Comparison of ENCODE assay signal across 21 cellular contexts in genomic region chr6:4341078-4341797, GRCh38.
DNase-seq lines count a peak whose midpoint lies in the region; ATAC-seq, FAIRE-seq and TF ChIP-seq lines count a peak whose summit lies in the region.
"Had no signal": no experiment of that assay in that cellular context is flagged by ENCODE, and none has a peak within 500 bp of the region (broad histone marks: within the 10 kb centered on the region; RNA-seq: fewer than 3 reads in every experiment).

No MANE protein-coding gene starts in this region.

- intact Hi-C loops in mucosa of descending colon (cut with DNase I, micrococcal nuclease) = no loop called here

- no peaks in the 10 kb centered on the region for H3K27me3 Mint-ChIP-seq in GM23338 (ENCODE audit: insufficient read depth, low read depth, poor library complexity)

- peaks cover 7% of the 10 kb centered on the region; the same call in 2 of the 3 replicates for H3K4me1 Mint-ChIP-seq in GM23338
- H3K4me1 Mint-ChIP-seq: CD4-positive, alpha-beta memory T cell had no signal

- no peaks in the 10 kb centered on the region for H3K9me2 ChIP-seq in GM23338 (ENCODE audit: insufficient read depth)

- no peak overlapping the region for H3K27ac ChIP-seq in GM23338 (ENCODE audit: low read depth)
- H3K27ac ChIP-seq: BLaER1 had no signal

- H3K4me2 ChIP-seq in GM23338 = no peak overlapping the region
- H3K4me2 ChIP-seq: BLaER1 had no signal

- no peaks in the 10 kb centered on the region for H3K27me3 ChIP-seq in GM23338 (ENCODE audit: insufficient read depth)
- H3K27me3 ChIP-seq: BLaER1 had no signal

- H3K27ac Mint-ChIP-seq in GM23338 = no peak overlapping the region
- H3K27ac Mint-ChIP-seq: CD14-positive monocyte, HFFc6 had no signal

- TF ChIP-seq POLR2A in GM12892 (IDR thresholded peaks at IDR 0.05; ENCODE audit: low read depth, low read length) = no peak

- no peak for TF ChIP-seq CTCF in GM23338 (conservative IDR thresholded peaks at IDR 0.05; ENCODE audit: low read depth in 2 of 2)
- TF ChIP-seq CTCF in mucosa of descending colon (IDR thresholded peaks at IDR 0.05) = no peak

- DNase-seq in GM23338 (ENCODE audit: low spot score) = no peak
- peak; percentile 39 for DNase-seq in amniotic epithelial cell (ENCODE audit: low read depth)
- no peak for DNase-seq in mucosa of descending colon
- no peak for DNase-seq in DMS 273 (lab: John Stamatoyannopoulos, UW; ENCODE audit: unreplicated experiment)
- no peak for DNase-seq in GM12892 (ENCODE audit: insufficient read length)
- DNase-seq: 8988T; CD4-positive, alpha-beta memory T cell; COR-L47; DMS153; DMS79; GDM1; HFFc6; KBM-7 had no signal

- H3K36me3 Mint-ChIP-seq in GM23338 (ENCODE audit: low read depth) = no peaks in the 10 kb centered on the region
- H3K36me3 Mint-ChIP-seq: CD14-positive monocyte; CD4-positive, alpha-beta memory T cell; IgD-negative memory B cell had no signal

- H3K36me3 ChIP-seq in GM23338 (ENCODE audit: insufficient read depth) (no peaks in the 10 kb centered on the region), mucosa of descending colon (ENCODE audit: low read depth) (no peaks in the 10 kb centered on the region)
- H3K36me3 ChIP-seq: BLaER1, HAP-1 had no signal

- H3K4me3 Mint-ChIP-seq in GM23338 = no peak overlapping the region
- H3K4me3 Mint-ChIP-seq: CD14-positive monocyte; CD4-positive, alpha-beta memory T cell; HFFc6; IgD-negative memory B cell had no signal

- peak overlapping the region; percentile 80; the same call in 1 of the 2 replicates for H2AFZ ChIP-seq in GM23338

- H3K4me3 ChIP-seq in GM23338 = no peak overlapping the region
- no peak overlapping the region for H3K4me3 ChIP-seq in mucosa of descending colon
- H3K4me3 ChIP-seq: BLaER1, HAP-1 had no signal

- no peaks in the 10 kb centered on the region for H3K9me3 ChIP-seq in mucosa of descending colon
- H3K9me3 ChIP-seq: BLaER1, HAP-1 had no signal

- no peaks in the 10 kb centered on the region for H3K4me1 ChIP-seq in GM23338 (ENCODE audit: insufficient read depth)
- H3K4me1 ChIP-seq in mucosa of descending colon (ENCODE audit: low read depth) = peaks cover 8% of the 10 kb centered on the region
- H3K4me1 ChIP-seq: HAP-1 had no signal

- H3K9me3 Mint-ChIP-seq in GM23338 = no peaks in the 10 kb centered on the region; the same call in 2 of the 3 replicates
- H3K9me3 Mint-ChIP-seq: CD4-positive, alpha-beta memory T cell had no signal

- no peaks in the 10 kb centered on the region for H3F3A ChIP-seq in GM23338 (replicated peaks; ENCODE audit: low read depth)

- no peak for FAIRE-seq in GM12892 (lab: Jason Lieb, UNC)
- FAIRE-seq: D721Med, HTR-8/SVneo had no signal

- ATAC-seq in GM23338 (no peak), mucosa of descending colon (peak; percentile 90), GM18870 (IDR thresholded peaks at IDR 0.05; ENCODE audit: unreplicated experiment) (no peak), GM21786 (IDR thresholded peaks at IDR 0.05; ENCODE audit: unreplicated experiment) (no peak)

- H3K79me2 ChIP-seq in GM23338 (replicated peaks; ENCODE audit: insufficient read depth) = no peaks in the 10 kb centered on the region

- H4K20me1 ChIP-seq in GM23338 (replicated peaks; ENCODE audit: insufficient read depth) = no peaks in the 10 kb centered on the region
- H4K20me1 ChIP-seq: BLaER1 had no signal

TF ChIP-seq in GM23338, 12 proteins besides CTCF, POLR2A, EP300 and RAD21 (continues in another document):
- TF ChIP-seq, protein P1, sequence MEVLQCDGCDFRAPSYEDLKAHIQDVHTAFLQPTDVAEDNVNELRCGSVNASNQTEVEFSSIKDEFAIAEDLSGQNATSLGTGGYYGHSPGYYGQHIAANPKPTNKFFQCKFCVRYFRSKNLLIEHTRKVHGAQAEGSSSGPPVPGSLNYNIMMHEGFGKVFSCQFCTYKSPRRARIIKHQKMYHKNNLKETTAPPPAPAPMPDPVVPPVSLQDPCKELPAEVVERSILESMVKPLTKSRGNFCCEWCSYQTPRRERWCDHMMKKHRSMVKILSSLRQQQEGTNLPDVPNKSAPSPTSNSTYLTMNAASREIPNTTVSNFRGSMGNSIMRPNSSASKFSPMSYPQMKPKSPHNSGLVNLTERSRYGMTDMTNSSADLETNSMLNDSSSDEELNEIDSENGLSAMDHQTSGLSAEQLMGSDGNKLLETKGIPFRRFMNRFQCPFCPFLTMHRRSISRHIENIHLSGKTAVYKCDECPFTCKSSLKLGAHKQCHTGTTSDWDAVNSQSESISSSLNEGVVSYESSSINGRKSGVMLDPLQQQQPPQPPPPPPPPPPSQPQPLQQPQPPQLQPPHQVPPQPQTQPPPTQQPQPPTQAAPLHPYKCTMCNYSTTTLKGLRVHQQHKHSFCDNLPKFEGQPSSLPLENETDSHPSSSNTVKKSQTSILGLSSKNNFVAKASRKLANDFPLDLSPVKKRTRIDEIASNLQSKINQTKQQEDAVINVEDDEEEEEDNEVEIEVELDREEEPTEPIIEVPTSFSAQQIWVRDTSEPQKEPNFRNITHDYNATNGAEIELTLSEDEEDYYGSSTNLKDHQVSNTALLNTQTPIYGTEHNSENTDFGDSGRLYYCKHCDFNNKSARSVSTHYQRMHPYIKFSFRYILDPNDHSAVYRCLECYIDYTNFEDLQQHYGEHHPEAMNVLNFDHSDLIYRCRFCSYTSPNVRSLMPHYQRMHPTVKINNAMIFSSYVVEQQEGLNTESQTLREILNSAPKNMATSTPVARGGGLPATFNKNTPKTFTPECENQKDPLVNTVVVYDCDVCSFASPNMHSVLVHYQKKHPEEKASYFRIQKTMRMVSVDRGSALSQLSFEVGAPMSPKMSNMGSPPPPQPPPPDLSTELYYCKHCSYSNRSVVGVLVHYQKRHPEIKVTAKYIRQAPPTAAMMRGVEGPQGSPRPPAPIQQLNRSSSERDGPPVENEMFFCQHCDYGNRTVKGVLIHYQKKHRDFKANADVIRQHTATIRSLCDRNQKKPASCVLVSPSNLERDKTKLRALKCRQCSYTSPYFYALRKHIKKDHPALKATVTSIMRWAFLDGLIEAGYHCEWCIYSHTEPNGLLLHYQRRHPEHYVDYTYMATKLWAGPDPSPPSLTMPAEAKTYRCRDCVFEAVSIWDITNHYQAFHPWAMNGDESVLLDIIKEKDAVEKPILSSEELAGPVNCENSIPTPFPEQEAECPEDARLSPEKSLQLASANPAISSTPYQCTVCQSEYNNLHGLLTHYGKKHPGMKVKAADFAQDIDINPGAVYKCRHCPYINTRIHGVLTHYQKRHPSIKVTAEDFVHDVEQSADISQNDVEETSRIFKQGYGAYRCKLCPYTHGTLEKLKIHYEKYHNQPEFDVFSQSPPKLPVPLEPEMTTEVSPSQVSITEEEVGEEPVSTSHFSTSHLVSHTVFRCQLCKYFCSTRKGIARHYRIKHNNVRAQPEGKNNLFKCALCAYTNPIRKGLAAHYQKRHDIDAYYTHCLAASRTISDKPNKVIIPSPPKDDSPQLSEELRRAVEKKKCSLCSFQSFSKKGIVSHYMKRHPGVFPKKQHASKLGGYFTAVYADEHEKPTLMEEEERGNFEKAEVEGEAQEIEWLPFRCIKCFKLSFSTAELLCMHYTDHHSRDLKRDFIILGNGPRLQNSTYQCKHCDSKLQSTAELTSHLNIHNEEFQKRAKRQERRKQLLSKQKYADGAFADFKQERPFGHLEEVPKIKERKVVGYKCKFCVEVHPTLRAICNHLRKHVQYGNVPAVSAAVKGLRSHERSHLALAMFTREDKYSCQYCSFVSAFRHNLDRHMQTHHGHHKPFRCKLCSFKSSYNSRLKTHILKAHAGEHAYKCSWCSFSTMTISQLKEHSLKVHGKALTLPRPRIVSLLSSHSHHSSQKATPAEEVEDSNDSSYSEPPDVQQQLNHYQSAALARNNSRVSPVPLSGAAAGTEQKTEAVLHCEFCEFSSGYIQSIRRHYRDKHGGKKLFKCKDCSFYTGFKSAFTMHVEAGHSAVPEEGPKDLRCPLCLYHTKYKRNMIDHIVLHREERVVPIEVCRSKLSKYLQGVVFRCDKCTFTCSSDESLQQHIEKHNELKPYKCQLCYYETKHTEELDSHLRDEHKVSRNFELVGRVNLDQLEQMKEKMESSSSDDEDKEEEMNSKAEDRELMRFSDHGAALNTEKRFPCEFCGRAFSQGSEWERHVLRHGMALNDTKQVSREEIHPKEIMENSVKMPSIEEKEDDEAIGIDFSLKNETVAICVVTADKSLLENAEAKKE (CRISPR knock-in tag; IDR thresholded peaks at IDR 0.05) = no peak
- TF ChIP-seq POLR2AphosphoS5 (IDR thresholded peaks at IDR 0.05; ENCODE audit: low read depth) (no peak), ETS1 (IDR thresholded peaks at IDR 0.05) (no peak), ZNF114 (CRISPR knock-in tag; IDR thresholded peaks at IDR 0.05) (no peak), REST (IDR thresholded peaks at IDR 0.05; ENCODE audit: unreplicated experiment) (no peak)
